8 cellular contexts compared by ENCODE assay signal in the genomic region with DNA sequence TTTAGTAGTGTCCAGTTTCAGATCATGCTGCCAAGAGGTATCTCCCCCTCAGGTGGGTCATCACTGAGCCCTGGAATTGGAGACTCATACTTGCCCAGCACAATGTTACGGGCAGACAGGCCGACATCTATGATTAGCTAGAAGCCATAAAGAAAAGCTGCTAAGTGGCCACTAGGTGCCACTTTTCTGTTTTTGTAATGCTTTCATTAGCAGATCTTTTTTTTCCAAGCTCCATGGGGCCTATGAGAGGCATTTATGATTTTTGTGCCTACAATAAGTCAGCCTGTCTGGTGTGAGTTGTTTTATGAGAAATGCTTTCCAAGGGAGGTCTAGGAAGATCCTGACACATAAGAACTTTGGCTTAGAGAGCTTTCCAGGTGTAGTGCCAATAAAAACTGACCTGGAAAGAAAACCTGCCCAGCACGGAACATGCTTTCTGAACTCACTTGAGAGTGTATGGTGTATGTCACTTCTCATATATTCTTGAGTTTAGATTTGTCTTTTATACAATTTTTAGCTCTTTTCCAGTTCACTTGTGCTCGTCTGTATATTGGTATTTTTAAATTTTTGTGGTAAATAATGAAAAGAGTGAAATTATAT. TPM values are rescaled to one million over a fixed set of nuclear protein-coding genes. Genes with fewer than 3 reads are reported as not detected.
DNase-seq lines count a peak whose midpoint lies in the region; TF ChIP-seq lines count a peak whose summit lies in the region.

No MANE protein-coding gene starts in this region.

- H3K27me3 ChIP-seq in right atrium auricular region, result no peaks in the 10 kb centered on the region

- TF ChIP-seq CTCF in VCaP (conservative IDR thresholded peaks at IDR 0.05) (peak; percentile 81), right atrium auricular region (IDR thresholded peaks at IDR 0.05) (peak; percentile 33 to 75)

- no peak for TF ChIP-seq EP300 in Ishikawa (IDR thresholded peaks at IDR 0.05; ENCODE audit: borderline replicate concordance)

- H3K4me3 ChIP-seq in right atrium auricular region, result no peak overlapping the region

- DNase-seq in EH (ENCODE audit: low read depth), result peak; percentile 70
- DNase-seq in right atrium auricular region (ENCODE audit: low spot score), result no peak
- DNase-seq in smooth muscle cell of the brain vasculature (ENCODE audit: low read depth, low spot score), result peak; percentile 17
- no peak for DNase-seq in GM19238 (ENCODE audit: insufficient read length, low spot score)
- no peak for DNase-seq in activated CD4-positive, alpha-beta T cell treated with anti-CD3 and anti-CD28 coated beads for 4 hours
- DNase-seq in NCI-H510A (lab: John Stamatoyannopoulos, UW), result no peak

- peak; percentile 65 for TF ChIP-seq RAD21 in Ishikawa (IDR thresholded peaks at IDR 0.05; ENCODE audit: low read depth)

- no peaks in the 10 kb centered on the region for H3K36me3 ChIP-seq in right atrium auricular region

- H3K27ac ChIP-seq in VCaP (peak overlapping the region; percentile 49), right atrium auricular region (no peak overlapping the region)

- no peaks in the 10 kb centered on the region for H3K9me3 ChIP-seq in right atrium auricular region

- no peaks in the 10 kb centered on the region for H3K4me1 ChIP-seq in right atrium auricular region

TF ChIP-seq in Ishikawa, 13 proteins besides CTCF, POLR2A, EP300 and RAD21:
- TF ChIP-seq TCF12 (IDR thresholded peaks at IDR 0.05; ENCODE audit: low read depth) (no peak), TEAD4 (IDR thresholded peaks at IDR 0.05) (no peak), YY1 (IDR thresholded peaks at IDR 0.05; ENCODE audit: low read depth) (no peak), FOXM1 (IDR thresholded peaks at IDR 0.05; ENCODE audit: borderline replicate concordance, low read depth) (no peak), CREB1 (IDR thresholded peaks at IDR 0.05; ENCODE audit: low read depth) (no peak), NFIC (IDR thresholded peaks at IDR 0.05) (no peak), CEBPB (IDR thresholded peaks at IDR 0.05) (no peak), ZBTB7A (IDR thresholded peaks at IDR 0.05; ENCODE audit: low read depth) (no peak), EGR1 (IDR thresholded peaks at IDR 0.05) (no peak), TAF1 (IDR thresholded peaks at IDR 0.05; ENCODE audit: low read depth) (no peak)
- TF ChIP-seq, protein P1, sequence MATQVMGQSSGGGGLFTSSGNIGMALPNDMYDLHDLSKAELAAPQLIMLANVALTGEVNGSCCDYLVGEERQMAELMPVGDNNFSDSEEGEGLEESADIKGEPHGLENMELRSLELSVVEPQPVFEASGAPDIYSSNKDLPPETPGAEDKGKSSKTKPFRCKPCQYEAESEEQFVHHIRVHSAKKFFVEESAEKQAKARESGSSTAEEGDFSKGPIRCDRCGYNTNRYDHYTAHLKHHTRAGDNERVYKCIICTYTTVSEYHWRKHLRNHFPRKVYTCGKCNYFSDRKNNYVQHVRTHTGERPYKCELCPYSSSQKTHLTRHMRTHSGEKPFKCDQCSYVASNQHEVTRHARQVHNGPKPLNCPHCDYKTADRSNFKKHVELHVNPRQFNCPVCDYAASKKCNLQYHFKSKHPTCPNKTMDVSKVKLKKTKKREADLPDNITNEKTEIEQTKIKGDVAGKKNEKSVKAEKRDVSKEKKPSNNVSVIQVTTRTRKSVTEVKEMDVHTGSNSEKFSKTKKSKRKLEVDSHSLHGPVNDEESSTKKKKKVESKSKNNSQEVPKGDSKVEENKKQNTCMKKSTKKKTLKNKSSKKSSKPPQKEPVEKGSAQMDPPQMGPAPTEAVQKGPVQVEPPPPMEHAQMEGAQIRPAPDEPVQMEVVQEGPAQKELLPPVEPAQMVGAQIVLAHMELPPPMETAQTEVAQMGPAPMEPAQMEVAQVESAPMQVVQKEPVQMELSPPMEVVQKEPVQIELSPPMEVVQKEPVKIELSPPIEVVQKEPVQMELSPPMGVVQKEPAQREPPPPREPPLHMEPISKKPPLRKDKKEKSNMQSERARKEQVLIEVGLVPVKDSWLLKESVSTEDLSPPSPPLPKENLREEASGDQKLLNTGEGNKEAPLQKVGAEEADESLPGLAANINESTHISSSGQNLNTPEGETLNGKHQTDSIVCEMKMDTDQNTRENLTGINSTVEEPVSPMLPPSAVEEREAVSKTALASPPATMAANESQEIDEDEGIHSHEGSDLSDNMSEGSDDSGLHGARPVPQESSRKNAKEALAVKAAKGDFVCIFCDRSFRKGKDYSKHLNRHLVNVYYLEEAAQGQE (IDR thresholded peaks at IDR 0.05; ENCODE audit: low read depth), result no peak
- TF ChIP-seq, protein P2, sequence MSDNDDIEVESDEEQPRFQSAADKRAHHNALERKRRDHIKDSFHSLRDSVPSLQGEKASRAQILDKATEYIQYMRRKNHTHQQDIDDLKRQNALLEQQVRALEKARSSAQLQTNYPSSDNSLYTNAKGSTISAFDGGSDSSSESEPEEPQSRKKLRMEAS (IDR thresholded peaks at IDR 0.05), result no peak
- TF ChIP-seq, protein P3, sequence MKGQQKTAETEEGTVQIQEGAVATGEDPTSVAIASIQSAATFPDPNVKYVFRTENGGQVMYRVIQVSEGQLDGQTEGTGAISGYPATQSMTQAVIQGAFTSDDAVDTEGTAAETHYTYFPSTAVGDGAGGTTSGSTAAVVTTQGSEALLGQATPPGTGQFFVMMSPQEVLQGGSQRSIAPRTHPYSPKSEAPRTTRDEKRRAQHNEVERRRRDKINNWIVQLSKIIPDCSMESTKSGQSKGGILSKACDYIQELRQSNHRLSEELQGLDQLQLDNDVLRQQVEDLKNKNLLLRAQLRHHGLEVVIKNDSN (IDR thresholded peaks at IDR 0.05), result no peak

RNA-seq across cellular contexts. Expression of gene SMCO2, which starts 21.8 kb away (rescaled TPM):
- not detected for total RNA-seq in right atrium auricular region

Comparison
In these comparisons a context has a peak if more than half of its experiments do, and no peak if none do; other contexts are left out.
1. DNase-seq: peak in EH (single experiment) and smooth muscle cell of the brain vasculature (single experiment); none in right atrium auricular region (single experiment), GM19238 (single experiment), activated CD4-positive, alpha-beta T cell treated with anti-CD3 and anti-CD28 coated beads for 4 hours (0 of 2) and NCI-H510A (single experiment).